In the genomic region with DNA sequence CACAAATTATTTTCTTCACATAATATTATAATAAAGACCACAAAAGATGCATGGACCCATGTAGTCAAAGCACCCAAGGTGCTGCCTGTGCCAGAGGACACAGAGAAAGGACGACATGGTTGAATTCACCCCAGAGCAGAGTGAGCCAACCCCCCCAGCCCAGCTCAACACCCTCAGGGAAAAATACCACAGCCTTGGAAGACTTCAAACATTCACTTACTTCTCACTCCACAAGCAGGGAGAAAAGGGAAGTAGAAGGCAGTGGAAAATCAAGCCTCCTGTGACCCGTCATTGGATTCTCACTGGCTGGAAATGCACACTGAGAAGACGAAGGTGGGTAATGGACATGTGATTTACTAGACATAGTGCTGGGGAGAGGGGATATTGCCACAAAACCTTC, we compare ENCODE assay signal across 28 cellular contexts.
"Had no signal": no experiment of that assay in that cellular context is flagged by ENCODE, and none has a peak within 500 bp of the region (broad histone marks: within the 10 kb centered on the region; RNA-seq: fewer than 3 reads in every experiment).

No MANE protein-coding gene starts in this region.

- H3K4me3 ChIP-seq: lower lobe of right lung, neural progenitor cell, psoas muscle, right atrium auricular region, right lobe of liver, stomach, testis, thyroid gland, transverse colon, upper lobe of right lung had no signal

- H3K36me3 ChIP-seq: lower lobe of right lung, neural progenitor cell, neutrophil, right atrium auricular region, right lobe of liver, stomach, thyroid gland, transverse colon, upper lobe of right lung had no signal

- DNase-seq: head of caudate nucleus; hippocampal formation; immature natural killer cell; lower lobe of right lung; mammary epithelial cell; mesenchymal stem cell; naive B cell; natural killer cell; nephron progenitor cell; occipital lobe; psoas muscle; right lobe of liver; stimulated activated CD4-positive, alpha-beta T cell treated with anti-CD3 and anti-CD28 coated beads, Interleukin-12 subunit alpha, Interleukin-12 subunit beta, amount 100 ng/mL, for 4 hours; stimulated activated CD4-positive, alpha-beta T cell treated with anti-CD3 and anti-CD28 coated beads, Interleukin-15, amount 100 ng/mL, for 24 hours; stimulated activated CD4-positive, alpha-beta T cell treated with anti-CD3 and anti-CD28 coated beads, Interleukin-2, amount 100 ng/mL, for 24 hours; stimulated activated CD4-positive, alpha-beta T cell treated with anti-CD3 and anti-CD28 coated beads, Interleukin-4, amount 100 ng/mL, for 1 hour; stimulated activated naive B cell treated with anti-CD40 and anti-IgM and Interleukin-4, amounts not matched to agents 10 μg/mL and 1 μg/mL and 100 μg/mL, for 72 hours; stimulated activated naive CD8-positive, alpha-beta T cell treated with anti-CD3 and anti-CD28 coated beads, Interleukin-15, Interleukin-2, amounts not matched to agents 100 U/mL and 50 U/mL, for 24 hours; stomach; testis; thyroid gland; transverse colon; upper lobe of right lung had no signal

- H3K9me3 ChIP-seq: lower lobe of right lung, neutrophil, psoas muscle, right atrium auricular region, right lobe of liver, stomach, testis, thyroid gland, transverse colon, upper lobe of right lung had no signal

- H3K27me3 ChIP-seq: neural progenitor cell, right atrium auricular region, right lobe of liver, stomach, testis, thyroid gland, transverse colon, upper lobe of right lung had no signal

- ATAC-seq: left lobe of liver; lower lobe of right lung; natural killer cell; psoas muscle; right lobe of liver; stimulated activated naive B cell treated with anti-CD40 and anti-IgM and Interleukin-4, amounts not matched to agents 10 μg/mL and 1 μg/mL and 100 μg/mL, for 72 hours; stimulated activated naive CD8-positive, alpha-beta T cell treated with anti-CD3 and anti-CD28 coated beads, Interleukin-15, Interleukin-2, amounts not matched to agents 100 U/mL and 50 U/mL, for 24 hours; upper lobe of right lung had no signal

- H3K4me1 ChIP-seq: lower lobe of right lung, neural progenitor cell, parathyroid adenoma, psoas muscle, right atrium auricular region, right lobe of liver, stomach, testis, thyroid gland, transverse colon, upper lobe of right lung had no signal

- H3K27ac ChIP-seq: lower lobe of right lung, neural progenitor cell, neutrophil, parathyroid adenoma, psoas muscle, right atrium auricular region, right lobe of liver, stomach, testis, thyroid gland, transverse colon, upper lobe of right lung had no signal
